Comparison of ENCODE assay signal across 23 cellular contexts in genomic region chr2:163580757-163581156, GRCh38.
"Had no signal": no experiment of that assay in that cellular context is flagged by ENCODE, and none has a peak within 500 bp of the region (broad histone marks: within the 10 kb centered on the region; RNA-seq: fewer than 3 reads in every experiment).

No MANE protein-coding gene starts in this region.

- H3K36me3 ChIP-seq: gastrocnemius medialis, lower lobe of right lung, ovary, spleen, thoracic aorta, tibial nerve, upper lobe of left lung had no signal

- DNase-seq: effector CD8-positive, alpha-beta T cell; endodermal cell; foreskin fibroblast; gastrocnemius medialis; head of caudate nucleus; left ventricle myocardium superior; lower lobe of right lung; naive thymus-derived CD8-positive, alpha-beta T cell; occipital lobe; ovary; posterior cingulate gyrus; psoas muscle; right cardiac atrium; spleen; stimulated activated CD4-positive, alpha-beta T cell treated with anti-CD3 and anti-CD28 coated beads, Interleukin-4, amount 100 ng/mL, for 4 hours; stimulated activated naive B cell treated with anti-CD40 and anti-IgM and Interleukin-4, amounts not matched to agents 10 μg/mL and 1 μg/mL and 100 μg/mL, for 72 hours had no signal

- H3K27me3 ChIP-seq: gastrocnemius medialis, ovary, spleen, tibial nerve, upper lobe of left lung had no signal

- H3K9me3 ChIP-seq: gastrocnemius medialis, lower lobe of right lung, ovary, psoas muscle, spleen, thoracic aorta, tibial nerve, upper lobe of left lung had no signal

- H3K4me3 ChIP-seq: gastrocnemius medialis, lower lobe of right lung, ovary, psoas muscle, skin epidermis, spleen, thoracic aorta, tibial nerve, upper lobe of left lung had no signal

- H3K27ac ChIP-seq: epithelial cell of prostate, gastrocnemius medialis, lower lobe of right lung, ovary, psoas muscle, skin epidermis, spleen, thoracic aorta, tibial nerve, upper lobe of left lung had no signal

- H3K4me1 ChIP-seq: gastrocnemius medialis, lower lobe of right lung, psoas muscle, spleen, tibial nerve, upper lobe of left lung had no signal

- FAIRE-seq: keratinocyte, urothelium cell line had no signal
